Comparison of ENCODE assay signal across 30 cellular contexts in genomic region chr4:64384237-64385176, GRCh38. TPM values are rescaled to one million over a fixed set of nuclear protein-coding genes. Genes with fewer than 3 reads are reported as not detected.
DNase-seq lines count a peak whose midpoint lies in the region; ATAC-seq and TF ChIP-seq lines count a peak whose summit lies in the region.
"Had no signal": no experiment of that assay in that cellular context is flagged by ENCODE, and none has a peak within 500 bp of the region (broad histone marks: within the 10 kb centered on the region; RNA-seq: fewer than 3 reads in every experiment).

No MANE protein-coding gene starts in this region.

- no peaks in the 10 kb centered on the region for H3K4me1 ChIP-seq in right cardiac atrium (ENCODE audit: control insufficient read depth, insufficient read depth, low read length)
- H3K4me1 ChIP-seq: A549, SJSA1 had no signal

- no peaks in the 10 kb centered on the region for H3K9me3 ChIP-seq in right cardiac atrium (ENCODE audit: control insufficient read depth, low read length)
- H3K9me3 ChIP-seq: A549, SJSA1 had no signal

- intact Hi-C loops in right cardiac atrium (cut with DNase I), result no loop called here

- no peaks in the 10 kb centered on the region for H3K36me3 Mint-ChIP-seq in chondrocyte (ENCODE audit: low read depth)
- no peaks in the 10 kb centered on the region for H3K36me3 Mint-ChIP-seq in stimulated activated memory B cell treated with anti-CD40 and anti-IgM and Interleukin-4, amounts not matched to agents 10 μg/mL and 1 μg/mL and 100 μg/mL, for 72 hours
- H3K36me3 Mint-ChIP-seq: CD4-positive, alpha-beta memory T cell had no signal

- H3K9me3 Mint-ChIP-seq in chondrocyte (ENCODE audit: low read depth), result no peaks in the 10 kb centered on the region
- peaks cover 3% of the 10 kb centered on the region for H3K9me3 Mint-ChIP-seq in stimulated activated memory B cell treated with anti-CD40 and anti-IgM and Interleukin-4, amounts not matched to agents 10 μg/mL and 1 μg/mL and 100 μg/mL, for 72 hours

- H3K27ac ChIP-seq in right cardiac atrium (ENCODE audit: low read length), result no peak overlapping the region
- H3K27ac ChIP-seq: A549, GM23248, SJSA1 had no signal

- H3K27me3 ChIP-seq in right cardiac atrium (ENCODE audit: control insufficient read depth, insufficient read depth), result no peaks in the 10 kb centered on the region
- H3K27me3 ChIP-seq: SJSA1 had no signal

- no peaks in the 10 kb centered on the region for H3K4me1 Mint-ChIP-seq in chondrocyte (ENCODE audit: low read depth)
- H3K4me1 Mint-ChIP-seq in stimulated activated memory B cell treated with anti-CD40 and anti-IgM and Interleukin-4, amounts not matched to agents 10 μg/mL and 1 μg/mL and 100 μg/mL, for 72 hours, result no peaks in the 10 kb centered on the region
- H3K4me1 Mint-ChIP-seq: CD4-positive, alpha-beta memory T cell had no signal

- H3K4me3 ChIP-seq in right cardiac atrium (ENCODE audit: low read length), result no peak overlapping the region
- H3K4me3 ChIP-seq: A549, GM23248, SJSA1 had no signal

- H3K27ac Mint-ChIP-seq in chondrocyte (ENCODE audit: unreplicated experiment), result no peak overlapping the region
- H3K27ac Mint-ChIP-seq in stimulated activated memory B cell treated with anti-CD40 and anti-IgM and Interleukin-4, amounts not matched to agents 10 μg/mL and 1 μg/mL and 100 μg/mL, for 72 hours, result no peak overlapping the region
- H3K27ac Mint-ChIP-seq: CD4-positive, alpha-beta memory T cell; HFFc6 had no signal

- DNase-seq in AG20443 (ENCODE audit: low spot score) (peak; percentile 1), chondrocyte (ENCODE audit: low spot score) (peak; percentile 53), right cardiac atrium (no peak), GM10248 (ENCODE audit: extremely low spot score) (no peak)
- DNase-seq in stimulated activated CD4-positive, alpha-beta T cell treated with anti-CD3 and anti-CD28 coated beads, Interleukin-4, amount 100 ng/mL, for 1 hour, result no peak
- DNase-seq: C1 segment of cervical spinal cord; CD4-positive, alpha-beta memory T cell; COR-L47; DMS53; GM23248; H7; HFFc6; Karpas-422; NCI-H1092; NCI-H1417 treated with DMSO at 0.1 percent for 48 hours; NCI-H1694 treated with DMSO at 0.1 percent for 48 hours; NCI-H2081; NCI-H2171; NCI-H345; NCI-H510A treated with DMSO at 0.1 percent for 48 hours; NCI-H774; PC-3 had no signal

- 73% methylated on average over 1 of the region's 1 CpG for WGBS in right cardiac atrium

- POLR2A ChIA-PET in GM10248 (lab: Yijun Ruan, JAX), result no interaction called here

- H3K4me3 Mint-ChIP-seq in chondrocyte (ENCODE audit: unreplicated experiment), result no peak overlapping the region
- H3K4me3 Mint-ChIP-seq in stimulated activated memory B cell treated with anti-CD40 and anti-IgM and Interleukin-4, amounts not matched to agents 10 μg/mL and 1 μg/mL and 100 μg/mL, for 72 hours, result no peak overlapping the region
- H3K4me3 Mint-ChIP-seq: CD4-positive, alpha-beta memory T cell; HFFc6 had no signal

- ATAC-seq in right cardiac atrium (peak; percentile 42 to 60), GM21515 (IDR thresholded peaks at IDR 0.05; ENCODE audit: unreplicated experiment) (no peak)
- ATAC-seq in stimulated activated memory B cell treated with anti-CD40 and anti-IgM and Interleukin-4, amounts not matched to agents 10 μg/mL and 1 μg/mL and 100 μg/mL, for 72 hours, result peak; percentile 12
- ATAC-seq: A549, HepG2, PC-3 had no signal

- TF ChIP-seq CTCF in chondrocyte (IDR thresholded peaks at IDR 0.05) (no peak), GM10248 (IDR thresholded peaks at IDR 0.05; ENCODE audit: control extremely low read depth, extremely low read depth, low read depth, missing control alignments) (no peak)

- CTCF ChIA-PET in GM10248 (lab: Yijun Ruan, JAX), result no interaction called here

- peaks cover 3% of the 10 kb centered on the region for H3K27me3 Mint-ChIP-seq in chondrocyte (ENCODE audit: low read depth)
- H3K27me3 Mint-ChIP-seq in stimulated activated memory B cell treated with anti-CD40 and anti-IgM and Interleukin-4, amounts not matched to agents 10 μg/mL and 1 μg/mL and 100 μg/mL, for 72 hours, result no peaks in the 10 kb centered on the region
- H3K27me3 Mint-ChIP-seq: CD4-positive, alpha-beta memory T cell had no signal

RNA-seq across cellular contexts. Expression of gene TECRL, which starts 24.7 kb away (rescaled TPM):
- total RNA-seq in chondrocyte, result not detected in 3 replicates
- total RNA-seq in right cardiac atrium, result 100 to 1,000 TPM; 773 to 857 (median 826) TPM
- 354 TPM for polyA plus RNA-seq in right cardiac atrium
- total RNA-seq: CD4-positive, alpha-beta memory T cell; Daoy; G401; GM23248; H7; HepG2; HFFc6; HT1080; PC-3; SJSA1 had no signal
- polyA plus RNA-seq: A549; CD4-positive, alpha-beta memory T cell; GM23248; HepG2 had no signal

Comparison
In these comparisons a context has a peak if more than half of its experiments do, and no peak if none do; other contexts are left out.
1. DNase-seq: peak in AG20443 (single experiment) and chondrocyte (single experiment); none in right cardiac atrium (0 of 3), GM10248 (single experiment) and stimulated activated CD4-positive, alpha-beta T cell treated with anti-CD3 and anti-CD28 coated beads, Interleukin-4, amount 100 ng/mL, for 1 hour (single experiment).
2. RNA of gene TECRL, which starts 24.7 kb away (total RNA-seq): 773 to 857 TPM in right cardiac atrium; not detected in chondrocyte; every median in the first group is over 100 times any median in the second.